16 cellular contexts compared by ENCODE assay signal in the genomic region with DNA sequence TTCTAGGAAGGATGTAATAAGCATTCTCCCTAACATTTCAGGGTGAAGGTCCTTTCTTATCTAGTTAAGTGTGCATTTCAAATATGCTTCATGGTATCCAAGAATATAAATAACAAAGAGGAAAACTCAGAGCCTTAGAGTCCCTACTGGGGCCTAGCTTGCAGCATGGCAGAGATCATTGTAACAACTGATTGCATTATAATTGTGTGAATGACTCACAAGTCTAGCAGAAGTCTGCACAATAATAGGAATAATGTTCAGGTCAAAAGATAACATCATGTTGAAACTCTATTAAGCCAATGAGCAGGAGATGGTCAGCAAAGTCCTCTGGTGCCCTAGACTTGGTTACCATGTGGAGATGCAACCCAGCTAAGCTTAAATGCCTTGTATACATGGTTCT. TPM values are rescaled to one million over a fixed set of nuclear protein-coding genes. Genes with fewer than 3 reads are reported as not detected.
DNase-seq lines count a peak whose midpoint lies in the region; TF ChIP-seq lines count a peak whose summit lies in the region.
"Had no signal": no experiment of that assay in that cellular context is flagged by ENCODE, and none has a peak within 500 bp of the region (broad histone marks: within the 10 kb centered on the region; RNA-seq: fewer than 3 reads in every experiment).

No MANE protein-coding gene starts in this region.

- no peaks in the 10 kb centered on the region for H3K36me3 Mint-ChIP-seq in neural crest cell (ENCODE audit: low read depth)

- H2AFZ ChIP-seq in SK-N-SH (ENCODE audit: low read depth) (no peak overlapping the region), fibroblast of lung (ENCODE audit: low read length) (no peak overlapping the region)

- POLR2A ChIA-PET in SK-N-SH (lab: Yijun Ruan, JAX), result no interaction called here

- H3K4me3 Mint-ChIP-seq in neural crest cell, result peak overlapping the region; percentile 41
- H3K4me3 Mint-ChIP-seq: activated CD4-positive, alpha-beta T cell treated with anti-CD3 and anti-CD28 coated beads, Interleukin-2, amount 10 ng/mL, durations not matched to agents 7 days and 5 days; activated T-cell treated with anti-CD3 and anti-CD28 coated beads, Interleukin-2, amount 50 U/mL, for 4 hours; dendritic cell treated with granulocyte-macrophage colony-stimulating factor and Interleukin-4, amounts not matched to agents 40 ng/mL and 50 ng/mL, for 4 days; T-helper 2 cell treated with Interferon-gamma antibody and Interleukin-4, amounts not matched to agents 5 μg/mL and 100 μg/mL, for 36 hours had no signal

- H3K27ac ChIP-seq in SK-N-SH (ENCODE audit: low read depth in 2 of 2, low read length in 1 of 2), result peak overlapping the region; percentile 50 to 64; a peak in 3 of 4 replicates
- H3K27ac ChIP-seq in fibroblast of lung (ENCODE audit: insufficient read depth, low read length), result no peak overlapping the region
- H3K27ac ChIP-seq: adrenal gland, psoas muscle had no signal

- no peaks in the 10 kb centered on the region for H3K9me2 ChIP-seq in SK-N-SH

- no peaks in the 10 kb centered on the region for H3K27me3 Mint-ChIP-seq in neural crest cell (ENCODE audit: low read depth)
- H3K27me3 Mint-ChIP-seq: activated CD4-positive, alpha-beta T cell treated with anti-CD3 and anti-CD28 coated beads, Interleukin-2, amount 10 ng/mL, durations not matched to agents 7 days and 5 days; dendritic cell treated with granulocyte-macrophage colony-stimulating factor and Interleukin-4, amounts not matched to agents 40 ng/mL and 50 ng/mL, for 4 days had no signal

- peak overlapping the region; percentile 76; the same call in 1 of the 2 replicates for H3K9ac ChIP-seq in SK-N-SH
- H3K9ac ChIP-seq in fibroblast of lung (ENCODE audit: insufficient read depth, low read length), result no peak overlapping the region

- H3K27me3 ChIP-seq in SK-N-SH (ENCODE audit: insufficient read depth) (no peaks in the 10 kb centered on the region), fibroblast of lung (ENCODE audit: control insufficient read depth, insufficient read depth, low read length) (no peaks in the 10 kb centered on the region)
- H3K27me3 ChIP-seq: adrenal gland had no signal

- H3K36me3 ChIP-seq in SK-N-SH (replicated peaks in 1 of 2; ENCODE audit: control insufficient read depth in 1 of 2, insufficient read depth in 2 of 2, low read length in 1 of 2) (peaks cover 10 to 56% of the 10 kb centered on the region in 2 experiments), fibroblast of lung (ENCODE audit: control insufficient read depth, insufficient read depth, low read length) (no peaks in the 10 kb centered on the region)
- H3K36me3 ChIP-seq: adrenal gland had no signal

- peaks cover 42% of the 10 kb centered on the region for H3K4me1 Mint-ChIP-seq in neural crest cell
- H3K4me1 Mint-ChIP-seq: activated CD4-positive, alpha-beta T cell treated with anti-CD3 and anti-CD28 coated beads, Interleukin-2, amount 10 ng/mL, durations not matched to agents 7 days and 5 days had no signal

- H3K9me3 ChIP-seq in SK-N-SH, result no peaks in the 10 kb centered on the region
- H3K9me3 ChIP-seq in fibroblast of lung (ENCODE audit: control insufficient read depth, insufficient read depth, low read depth, low read length), result no peaks in the 10 kb centered on the region
- H3K9me3 ChIP-seq: adrenal gland, psoas muscle had no signal

- H3K4me3 ChIP-seq in SK-N-SH (ENCODE audit: low read depth in 2 of 2, low read length in 1 of 2), result peak overlapping the region; percentile 22 to 63; a peak in 3 of 4 replicates
- H3K4me3 ChIP-seq in fibroblast of lung (replicated peaks in 1 of 4; ENCODE audit: control extremely low read depth in 1 of 4, insufficient read depth in 1 of 4, low read depth in 3 of 4, low read length in 4 of 4), result peak overlapping the region in 1 of 4 experiments; percentile 61
- H3K4me3 ChIP-seq: adrenal gland, psoas muscle had no signal

- no peak for TF ChIP-seq CTCF in SK-N-SH (IDR thresholded peaks at IDR 0.05)
- no peak for TF ChIP-seq CTCF in fibroblast of lung (conservative IDR thresholded peaks at IDR 0.05 in 1 of 2, IDR thresholded peaks at IDR 0.05 in 1 of 2; ENCODE audit: low read depth in 1 of 2, low read length in 2 of 2)
- TF ChIP-seq CTCF in neural crest cell (conservative IDR thresholded peaks at IDR 0.05), result no peak

- peak; percentile 22 for DNase-seq in GM04504 (ENCODE audit: low read depth)
- DNase-seq in SK-N-SH, result no peak
- peak; percentile 34 to 73 for DNase-seq in fibroblast of lung (ENCODE audit: low read depth in 2 of 2)
- no peak for DNase-seq in neural crest cell (ENCODE audit: low read depth, low spot score)
- no peak for DNase-seq in HT-29 (ENCODE audit: low spot score)
- no peak for DNase-seq in NCI-H146 treated with DMSO at 0.1 percent for 48 hours (lab: John Stamatoyannopoulos, UW; ENCODE audit: unreplicated experiment)
- no peak for DNase-seq in inferior parietal cortex (ENCODE audit: extremely low spot score)
- DNase-seq in GF-D8 (lab: John Stamatoyannopoulos, UW), result no peak
- DNase-seq: activated CD4-positive, alpha-beta T cell treated with anti-CD3 and anti-CD28 coated beads, Interleukin-2, amount 10 ng/mL, durations not matched to agents 7 days and 5 days; activated T-cell treated with anti-CD3 and anti-CD28 coated beads, Interleukin-2, amount 50 U/mL, for 4 hours; adrenal gland; left colon; psoas muscle; Right ventricle myocardium superior had no signal

- H4K20me1 ChIP-seq in SK-N-SH (ENCODE audit: insufficient read depth) (no peaks in the 10 kb centered on the region; the same call in 1 of the 2 replicates), fibroblast of lung (ENCODE audit: control insufficient read depth, extremely low read depth, insufficient read depth, low read length) (no peaks in the 10 kb centered on the region)

- TF ChIP-seq RAD21 in SK-N-SH (IDR thresholded peaks at IDR 0.05; ENCODE audit: low read length), result no peak

- TF ChIP-seq EP300 in SK-N-SH (IDR thresholded peaks at IDR 0.05; ENCODE audit: borderline replicate concordance in 1 of 2, low read depth in 1 of 2, low read length in 1 of 2), result no peak

- peaks cover 50% of the 10 kb centered on the region for H3F3A ChIP-seq in SK-N-SH (replicated peaks; ENCODE audit: insufficient read depth)

- H3K79me2 ChIP-seq in SK-N-SH (ENCODE audit: insufficient read depth) (peaks cover 90% of the 10 kb centered on the region), fibroblast of lung (ENCODE audit: control insufficient read depth, insufficient read depth, low read length) (peaks cover 7% of the 10 kb centered on the region)

- H3K4me2 ChIP-seq in SK-N-SH, result peak overlapping the region; percentile 56; the same call in 1 of the 2 replicates
- peak overlapping the region; percentile 11 for H3K4me2 ChIP-seq in fibroblast of lung (ENCODE audit: extremely low read depth, insufficient read depth, low read length)

- no peaks in the 10 kb centered on the region for H3K9me3 Mint-ChIP-seq in neural crest cell
- H3K9me3 Mint-ChIP-seq: activated CD4-positive, alpha-beta T cell treated with anti-CD3 and anti-CD28 coated beads, Interleukin-2, amount 10 ng/mL, durations not matched to agents 7 days and 5 days; activated T-cell treated with anti-CD3 and anti-CD28 coated beads, Interleukin-2, amount 50 U/mL, for 4 hours; dendritic cell treated with granulocyte-macrophage colony-stimulating factor and Interleukin-4, amounts not matched to agents 40 ng/mL and 50 ng/mL, for 4 days; T-helper 2 cell treated with Interferon-gamma antibody and Interleukin-4, amounts not matched to agents 5 μg/mL and 100 μg/mL, for 36 hours had no signal

- no peak overlapping the region for H3K27ac Mint-ChIP-seq in neural crest cell (ENCODE audit: unreplicated experiment)
- H3K27ac Mint-ChIP-seq: activated CD4-positive, alpha-beta T cell treated with anti-CD3 and anti-CD28 coated beads, Interleukin-2, amount 10 ng/mL, durations not matched to agents 7 days and 5 days; dendritic cell treated with granulocyte-macrophage colony-stimulating factor and Interleukin-4, amounts not matched to agents 40 ng/mL and 50 ng/mL, for 4 days; T-helper 2 cell treated with Interferon-gamma antibody and Interleukin-4, amounts not matched to agents 5 μg/mL and 100 μg/mL, for 36 hours had no signal

- H3K4me1 ChIP-seq in SK-N-SH (ENCODE audit: control insufficient read depth in 1 of 2, insufficient read depth in 2 of 2, low read depth in 1 of 2, low read length in 1 of 2), result no peaks in the 10 kb centered on the region; a peak in 1 of 4 replicates
- H3K4me1 ChIP-seq in fibroblast of lung (ENCODE audit: control insufficient read depth, extremely low read depth, insufficient read depth, low read length), result peaks cover 3% of the 10 kb centered on the region
- H3K4me1 ChIP-seq: adrenal gland, psoas muscle had no signal

- CTCF ChIA-PET in SK-N-SH (lab: Yijun Ruan, JAX), result no interaction called here

TF ChIP-seq in SK-N-SH, 30 proteins besides CTCF, POLR2A, EP300 and RAD21:
- TF ChIP-seq TCF12 (IDR thresholded peaks at IDR 0.05) (no peak), JUND (IDR thresholded peaks at IDR 0.05) (no peak), ZBTB33 (IDR thresholded peaks at IDR 0.05; ENCODE audit: borderline replicate concordance, low read depth) (no peak), EZH2phosphoT487 (IDR thresholded peaks at IDR 0.05; ENCODE audit: borderline replicate concordance, low read depth) (no peak)

RNA-seq across cellular contexts. Expression of gene POSTN, which starts 3.4 kb away (rescaled TPM):
- polyA plus RNA-seq in SK-N-SH (2012; rRNA removed) (577 and 1,227 TPM in 2 replicates), fibroblast of lung (526 and 1,141 TPM in 2 replicates)
- polyA plus RNA-seq in SK-N-SH (2012; cell fraction: cytosol; rRNA removed), result 938 and 1,345 TPM in 2 replicates
- 502 and 1,411 TPM in 2 replicates for polyA plus RNA-seq in SK-N-SH (2012; cell fraction: nucleus; rRNA removed)
- total RNA-seq in fibroblast of lung (38.0 and 221 TPM in 2 replicates), neural crest cell (93.0 and 97.0 TPM in 2 replicates)
- 266 and 548 TPM in 2 replicates for polyA plus RNA-seq in fibroblast of lung (2012)
- 47.4 and 65.8 TPM in 2 replicates for polyA minus RNA-seq in fibroblast of lung (ENCODE audit: low replicate concordance)
- not detected in 2 replicates for total RNA-seq in HT-29 (2014; rRNA removed; shearing (Covaris generic))
- total RNA-seq: activated CD4-positive, alpha-beta T cell treated with anti-CD3 and anti-CD28 coated beads, Interleukin-2, amount 10 ng/mL, durations not matched to agents 7 days and 5 days had no signal

Comparison
In these comparisons a context has a peak if more than half of its experiments do, and no peak if none do; other contexts are left out.
1. DNase-seq: peak in GM04504 (single experiment) and fibroblast of lung (2 of 2); none in SK-N-SH (single experiment), neural crest cell (single experiment), HT-29 (single experiment), NCI-H146 treated with DMSO at 0.1 percent for 48 hours (single experiment), inferior parietal cortex (single experiment) and GF-D8 (single experiment).
2. RNA of gene POSTN, which starts 3.4 kb away (total RNA-seq): 38.0 to 221 TPM in fibroblast of lung and 93.0 to 97.0 TPM in neural crest cell; not detected in HT-29; every median in the first group is over 10 times any median in the second.